ENCODE assay signal across 8 cellular contexts in the genomic region with DNA sequence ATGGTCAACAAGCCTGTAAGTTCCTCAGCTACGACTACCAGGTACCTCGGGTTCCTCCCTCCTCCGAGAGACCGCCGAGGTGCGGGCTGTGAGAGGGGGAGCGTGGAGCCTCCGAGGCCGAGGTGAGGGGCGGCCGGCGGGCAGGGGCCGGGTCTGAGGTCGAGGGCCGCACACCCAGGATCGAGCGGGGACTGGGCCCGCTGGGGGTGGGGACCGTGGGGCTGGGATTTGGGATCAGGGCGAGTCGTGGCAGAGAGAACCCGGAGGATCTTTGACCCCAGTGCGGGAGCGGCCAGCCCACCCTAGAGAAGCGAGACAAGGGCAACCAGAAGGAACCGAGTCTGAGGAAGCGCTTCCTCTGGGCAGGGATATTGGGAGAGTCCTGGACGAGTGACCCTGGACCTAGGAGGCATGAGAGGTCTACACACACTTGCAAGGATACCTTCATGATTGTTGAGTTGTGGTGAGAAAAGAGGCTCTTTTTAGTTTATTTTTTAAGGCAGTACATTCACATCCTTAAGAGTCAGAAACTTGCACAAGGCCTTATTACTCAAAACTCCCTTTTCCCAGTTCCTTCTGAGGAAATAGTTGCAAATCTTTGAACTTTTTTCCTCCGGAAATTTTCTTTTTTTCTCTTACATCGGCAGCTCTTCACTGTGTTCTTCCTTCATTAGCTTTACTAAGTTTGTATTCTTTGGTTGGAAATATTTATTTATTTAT. TPM values are rescaled to one million over a fixed set of nuclear protein-coding genes. Genes with fewer than 3 reads are reported as not detected.
A peak's percentile ranks its signal among the peaks of the same experiment; 100 is the strongest.
DNase-seq lines count a peak whose midpoint lies in the region; ATAC-seq and TF ChIP-seq lines count a peak whose summit lies in the region.

No MANE protein-coding gene starts in this region.

- no peaks in the 10 kb centered on the region for H3K4me1 ChIP-seq in HUES6 (ENCODE audit: control insufficient read depth, insufficient read depth, low read length)
- no peaks in the 10 kb centered on the region for H3K4me1 ChIP-seq in breast epithelium
- peaks cover 2 to 18% (median 11%) of the 10 kb centered on the region in 4 donors for H3K4me1 ChIP-seq in upper lobe of left lung

- peak in 1 of 4 donors; percentile 1 for TF ChIP-seq EP300 in upper lobe of left lung (IDR thresholded peaks at IDR 0.05)

- H3K27me3 ChIP-seq in HUES6 (ENCODE audit: control insufficient read depth, insufficient read depth, low read length) (no peaks in the 10 kb centered on the region), breast epithelium (no peaks in the 10 kb centered on the region), upper lobe of left lung (no peaks in the 10 kb centered on the region)

- WGBS in lower leg skin, 2 donors, result 2 to 3% methylated on average over 26 to 27 of the region's 30 CpGs
- 6 to 30% methylated on average over 6 to 30 of the region's 30 CpGs for WGBS in upper lobe of left lung, 2 donors

- in situ Hi-C loops in ACHN (cut with HindIII; ENCODE audit: low pct_ligation_motif_present, low pct_unique_long_range_greater_than_20kb, low sequenced_read_pairs), result no loop called here

- peak overlapping the region; percentile 89 for H3K27ac ChIP-seq in HUES6 (ENCODE audit: low read depth, low read length)
- H3K27ac ChIP-seq in breast epithelium, result peak overlapping the region; percentile 99 to 100
- peak overlapping the region; percentile 92 to 99 (median 98) for H3K27ac ChIP-seq in upper lobe of left lung

- H3K9ac ChIP-seq in HUES6 (ENCODE audit: low read length), result peak overlapping the region; percentile 68

- no peak for TF ChIP-seq CTCF in breast epithelium (IDR thresholded peaks at IDR 0.05)
- TF ChIP-seq CTCF in lower leg skin (IDR thresholded peaks at IDR 0.05), result no peak
- no peak for TF ChIP-seq CTCF in upper lobe of left lung (IDR thresholded peaks at IDR 0.05)

- DNase-seq in ACHN, result peak; percentile 29
- DNase-seq in breast epithelium (ENCODE audit: low spot score in 2 of 2), result no peak
- DNase-seq in lower leg skin (ENCODE audit: low spot score in 2 of 2), result no peak
- no peak for DNase-seq in upper lobe of left lung
- DNase-seq in AG08396 (ENCODE audit: low spot score), result no peak
- DNase-seq in NCI-H2227 treated with DMSO at 0.1 percent for 48 hours (lab: John Stamatoyannopoulos, UW), result no peak

- intact Hi-C loops in breast epithelium (cut with DNase I; ENCODE audit: low total_unique reads), result no loop called here
- intact Hi-C loops in lower leg skin (cut with DNase I; ENCODE audit: low total_unique reads), result loop anchor here (5.0 kb wide), 1 partner anchor 40 kb away; no protein-coding TSS in a partner anchor

- H3K36me3 ChIP-seq in HUES6 (ENCODE audit: control insufficient read depth, insufficient read depth, low read length), result no peaks in the 10 kb centered on the region
- H3K36me3 ChIP-seq in breast epithelium, result no peaks in the 10 kb centered on the region
- no peaks in the 10 kb centered on the region for H3K36me3 ChIP-seq in upper lobe of left lung

- peak in 1 of 2 donors; percentile 3 for ATAC-seq in upper lobe of left lung (ENCODE audit: low FRiP score in 2 of 2)
- ATAC-seq in GM18498 (IDR thresholded peaks at IDR 0.05; ENCODE audit: unreplicated experiment), result no peak

- no peaks in the 10 kb centered on the region for H3K9me3 ChIP-seq in HUES6 (ENCODE audit: control insufficient read depth, insufficient read depth, low read depth, low read length)
- no peaks in the 10 kb centered on the region for H3K9me3 ChIP-seq in breast epithelium
- no peaks in the 10 kb centered on the region for H3K9me3 ChIP-seq in upper lobe of left lung

- TF ChIP-seq POLR2A in breast epithelium (IDR thresholded peaks at IDR 0.05) (no peak), lower leg skin (IDR thresholded peaks at IDR 0.05) (peak in 1 of 2 donors; percentile 37), upper lobe of left lung (IDR thresholded peaks at IDR 0.05) (no peak)

- H3K4me3 ChIP-seq in HUES6 (ENCODE audit: low read depth, low read length) (peak overlapping the region; percentile 81), breast epithelium (peak overlapping the region; percentile 69 to 97 (median 81)), lower leg skin (ENCODE audit: low read depth, poor library complexity, severe bottlenecking) (peak overlapping the region; percentile 75), upper lobe of left lung (peak overlapping the region; percentile 66 to 83 (median 74))

RNA-seq across cellular contexts. Expression of a gene that starts 0.4 kb away (rescaled TPM):
- total RNA-seq in breast epithelium, result 10 to 100 TPM in 2 of 3 donors, 1 to 10 TPM in 1; 8.5 to 16.4 (median 12.8) TPM
- total RNA-seq in lower leg skin, result 1 to 10 TPM; 2.9 to 7.2 (median 3.7) TPM
- 10 to 100 TPM in 3 of 6 donors, 1 to 10 TPM in 3; 4.5 to 25.0 (median 11.0) TPM for total RNA-seq in upper lobe of left lung

RNA-seq across cellular contexts. Expression of a gene that starts 28.3 kb away (rescaled TPM):
- 100 to 1,000 TPM; 175 to 213 (median 207) TPM for total RNA-seq in breast epithelium
- 100 to 1,000 TPM; 227 to 254 (median 232) TPM for total RNA-seq in lower leg skin
- 100 to 1,000 TPM in 5 of 6 donors, 10 to 100 TPM in 1; 80.7 to 225 (median 177) TPM for total RNA-seq in upper lobe of left lung
